19 cellular contexts compared by ENCODE assay signal in the genomic region with DNA sequence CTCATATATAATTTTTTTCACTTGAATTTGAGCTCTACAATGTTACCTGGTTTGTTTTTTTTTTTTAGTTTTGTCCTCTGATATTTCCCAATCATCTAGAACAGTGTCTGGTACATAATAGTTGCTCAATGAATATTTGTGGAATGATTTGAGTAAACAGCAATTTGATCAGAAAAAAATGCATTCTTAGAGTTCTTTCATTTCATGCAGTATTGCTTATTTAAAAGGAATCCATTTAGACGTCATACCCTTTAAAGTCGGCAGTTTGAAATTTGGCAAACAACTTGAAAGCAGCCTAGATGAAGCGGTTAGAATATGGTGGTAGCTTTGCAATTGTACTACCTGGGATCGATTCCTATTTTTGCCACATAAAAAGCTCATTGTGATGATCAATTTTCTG.
"Had no signal": no experiment of that assay in that cellular context is flagged by ENCODE, and none has a peak within 500 bp of the region (broad histone marks: within the 10 kb centered on the region; RNA-seq: fewer than 3 reads in every experiment).

No MANE protein-coding gene starts in this region.

- H3K36me3 ChIP-seq: cardiac muscle cell, sigmoid colon, thoracic aorta had no signal

- H3K27me3 Mint-ChIP-seq: activated CD4-positive, alpha-beta T cell treated with anti-CD3 and anti-CD28 coated beads, Interleukin-2, amount 10 ng/mL, durations not matched to agents 24 days and 14 days; activated naive CD8-positive, alpha-beta T cell treated with anti-CD3 and anti-CD28 coated beads, Interleukin-2, amount 10 ng/mL, durations not matched to agents 7 days and 5 days had no signal

- H3K27me3 ChIP-seq: cardiac muscle cell, sigmoid colon had no signal

- ATAC-seq: activated CD8-positive, alpha-beta T cell treated with anti-CD3 and anti-CD28 coated beads, Interleukin-2, amount 10 ng/mL, durations not matched to agents 7 days and 5 days; activated T-cell treated with anti-CD3 and anti-CD28 coated beads, Interleukin-2, amount 50 U/mL, for 72 hours; stimulated activated effector memory CD8-positive, alpha-beta T cell treated with anti-CD3 and anti-CD28 coated beads, Interleukin-12 subunit alpha, Interleukin-12 subunit beta, amount 100 ng/mL, for 72 hours had no signal

- H3K4me1 Mint-ChIP-seq: activated CD4-positive, alpha-beta T cell treated with anti-CD3 and anti-CD28 coated beads, Interleukin-2, amount 10 ng/mL, durations not matched to agents 24 days and 14 days; stimulated activated effector memory CD8-positive, alpha-beta T cell treated with anti-CD3 and anti-CD28 coated beads, Interleukin-12 subunit alpha, Interleukin-12 subunit beta, amount 100 ng/mL, for 72 hours had no signal

- H3K4me3 Mint-ChIP-seq: activated CD4-positive, alpha-beta T cell treated with anti-CD3 and anti-CD28 coated beads, Interleukin-2, amount 10 ng/mL, durations not matched to agents 24 days and 14 days; activated CD8-positive, alpha-beta T cell treated with anti-CD3 and anti-CD28 coated beads, Interleukin-2, amount 10 ng/mL, durations not matched to agents 7 days and 5 days; activated naive CD8-positive, alpha-beta T cell treated with anti-CD3 and anti-CD28 coated beads, Interleukin-2, amount 10 ng/mL, durations not matched to agents 7 days and 5 days; activated T-cell treated with anti-CD3 and anti-CD28 coated beads, Interleukin-2, amount 50 U/mL, for 72 hours; immature natural killer cell; stimulated activated effector memory CD8-positive, alpha-beta T cell treated with anti-CD3 and anti-CD28 coated beads, Interleukin-12 subunit alpha, Interleukin-12 subunit beta, amount 100 ng/mL, for 72 hours had no signal

- H3K9me3 ChIP-seq: sigmoid colon, thoracic aorta had no signal

- H3K4me3 ChIP-seq: cardiac muscle cell, lung, sigmoid colon had no signal

- H3K9me3 Mint-ChIP-seq: activated CD4-positive, alpha-beta T cell treated with anti-CD3 and anti-CD28 coated beads, Interleukin-2, amount 10 ng/mL, durations not matched to agents 24 days and 14 days; activated naive CD8-positive, alpha-beta T cell treated with anti-CD3 and anti-CD28 coated beads, Interleukin-2, amount 10 ng/mL, durations not matched to agents 7 days and 5 days; activated T-cell treated with anti-CD3 and anti-CD28 coated beads, Interleukin-2, amount 50 U/mL, for 72 hours; stimulated activated effector memory CD8-positive, alpha-beta T cell treated with anti-CD3 and anti-CD28 coated beads, Interleukin-12 subunit alpha, Interleukin-12 subunit beta, amount 100 ng/mL, for 72 hours had no signal

- H3K36me3 Mint-ChIP-seq: activated naive CD8-positive, alpha-beta T cell treated with anti-CD3 and anti-CD28 coated beads, Interleukin-2, amount 10 ng/mL, durations not matched to agents 7 days and 5 days; immature natural killer cell; stimulated activated effector memory CD8-positive, alpha-beta T cell treated with anti-CD3 and anti-CD28 coated beads, Interleukin-12 subunit alpha, Interleukin-12 subunit beta, amount 100 ng/mL, for 72 hours had no signal

- H3K27ac ChIP-seq: cardiac muscle cell, parathyroid adenoma, sigmoid colon had no signal

- H3K4me1 ChIP-seq: parathyroid adenoma had no signal

- H3K9ac ChIP-seq: parathyroid adenoma had no signal

- DNase-seq: activated CD4-positive, alpha-beta T cell treated with anti-CD3 and anti-CD28 coated beads, Interleukin-2, amount 10 ng/mL, durations not matched to agents 24 days and 14 days; activated CD4-positive, CD25-positive, alpha-beta regulatory T cell; activated CD8-positive, alpha-beta memory T cell treated with anti-CD3 and anti-CD28 coated beads, Interleukin-2, amount 50 U/mL, for 48 hours; activated CD8-positive, alpha-beta T cell treated with anti-CD3 and anti-CD28 coated beads, Interleukin-2, amount 10 ng/mL, durations not matched to agents 7 days and 5 days; activated gamma-delta T cell treated with Interleukin-2 at 50 U/mL for 16 hours; activated naive CD8-positive, alpha-beta T cell treated with anti-CD3 and anti-CD28 coated beads, Interleukin-2, amount 10 ng/mL, durations not matched to agents 7 days and 5 days; activated T-cell treated with anti-CD3 and anti-CD28 coated beads, Interleukin-2, amount 50 U/mL, for 72 hours; aorta; head of caudate nucleus; immature natural killer cell; left cardiac atrium; sigmoid colon; T-helper 2 cell had no signal

- H2AFZ ChIP-seq: parathyroid adenoma had no signal

- FAIRE-seq: frontal cortex had no signal

- H3K27ac Mint-ChIP-seq: activated CD4-positive, alpha-beta T cell treated with anti-CD3 and anti-CD28 coated beads, Interleukin-2, amount 10 ng/mL, durations not matched to agents 24 days and 14 days; activated CD8-positive, alpha-beta T cell treated with anti-CD3 and anti-CD28 coated beads, Interleukin-2, amount 10 ng/mL, durations not matched to agents 7 days and 5 days; activated naive CD8-positive, alpha-beta T cell treated with anti-CD3 and anti-CD28 coated beads, Interleukin-2, amount 10 ng/mL, durations not matched to agents 7 days and 5 days; activated T-cell treated with anti-CD3 and anti-CD28 coated beads, Interleukin-2, amount 50 U/mL, for 72 hours; immature natural killer cell; stimulated activated effector memory CD8-positive, alpha-beta T cell treated with anti-CD3 and anti-CD28 coated beads, Interleukin-12 subunit alpha, Interleukin-12 subunit beta, amount 100 ng/mL, for 72 hours had no signal

- H3K79me2 ChIP-seq: parathyroid adenoma had no signal
